ENCODE assay signal across 8 cellular contexts in genomic region chr12:103884316-103884715, GRCh38. TPM values are rescaled to one million over a fixed set of nuclear protein-coding genes. Genes with fewer than 3 reads are reported as not detected.
DNase-seq lines count a peak whose midpoint lies in the region; ATAC-seq and TF ChIP-seq lines count a peak whose summit lies in the region.

No MANE protein-coding gene starts in this region.

- DNase-seq in activated T-cell treated with anti-CD3 and anti-CD28 coated beads for 1 hour (ENCODE audit: low read depth): peak; percentile 16
- DNase-seq in activated T-cell treated with anti-CD3 and anti-CD28 coated beads for 4 hours: no peak
- DNase-seq in NAMALWA (ENCODE audit: low spot score): peak; percentile 41
- peak; percentile 29 to 30 for DNase-seq in activated CD4-positive, alpha-beta T cell treated with anti-CD3 and anti-CD28 coated beads, Interleukin-2, amount 50 U/mL, for 4 hours
- DNase-seq in glutamatergic neuron: no peak
- DNase-seq in stimulated activated naive CD8-positive, alpha-beta T cell treated with anti-CD3 and anti-CD28 coated beads, Interleukin-15, Interleukin-2, amounts not matched to agents 100 U/mL and 50 U/mL, for 24 hours: peak; percentile 21
- no peak for DNase-seq in DMS79 treated with DMSO at 0.1 percent for 48 hours (lab: John Stamatoyannopoulos, UW)

- H3K27ac Mint-ChIP-seq in glutamatergic neuron (ENCODE audit: unreplicated experiment): peak overlapping the region; percentile 7

- H3K4me1 Mint-ChIP-seq in glutamatergic neuron (ENCODE audit: low read depth, unreplicated experiment): peaks cover 8% of the 10 kb centered on the region

- H3K9me3 Mint-ChIP-seq in glutamatergic neuron (ENCODE audit: unreplicated experiment): peaks cover 6% of the 10 kb centered on the region

- H3K4me3 Mint-ChIP-seq in glutamatergic neuron (ENCODE audit: unreplicated experiment): no peak overlapping the region

- peaks cover 2% of the 10 kb centered on the region for H3K27me3 Mint-ChIP-seq in glutamatergic neuron (ENCODE audit: unreplicated experiment)

- no peaks in the 10 kb centered on the region for H3K36me3 Mint-ChIP-seq in glutamatergic neuron (ENCODE audit: unreplicated experiment)

- no peak for TF ChIP-seq CTCF in glutamatergic neuron (IDR thresholded peaks at IDR 0.05; ENCODE audit: partially characterized antibody, unreplicated experiment)

- ATAC-seq in stimulated activated naive CD8-positive, alpha-beta T cell treated with anti-CD3 and anti-CD28 coated beads, Interleukin-15, Interleukin-2, amounts not matched to agents 100 U/mL and 50 U/mL, for 24 hours: no peak
- no peak for ATAC-seq in HG03565 (IDR thresholded peaks at IDR 0.05; ENCODE audit: unreplicated experiment)

RNA-seq across cellular contexts. Expression of gene NT5DC3, which starts 43.3 kb away (rescaled TPM):
- total RNA-seq in glutamatergic neuron (ENCODE audit: unreplicated experiment): 2.1 TPM

RNA-seq across cellular contexts. Expression of gene HSP90B1, which starts 45.9 kb away (rescaled TPM):
- total RNA-seq in glutamatergic neuron (ENCODE audit: unreplicated experiment): 231 TPM

Comparison
In these comparisons a context has a peak if more than half of its experiments do, and no peak if none do; other contexts are left out.
1. DNase-seq: peak in activated T-cell treated with anti-CD3 and anti-CD28 coated beads for 1 hour (single experiment), NAMALWA (single experiment), activated CD4-positive, alpha-beta T cell treated with anti-CD3 and anti-CD28 coated beads, Interleukin-2, amount 50 U/mL, for 4 hours (2 of 2) and stimulated activated naive CD8-positive, alpha-beta T cell treated with anti-CD3 and anti-CD28 coated beads, Interleukin-15, Interleukin-2, amounts not matched to agents 100 U/mL and 50 U/mL, for 24 hours (single experiment); none in activated T-cell treated with anti-CD3 and anti-CD28 coated beads for 4 hours (single experiment), glutamatergic neuron (single experiment) and DMS79 treated with DMSO at 0.1 percent for 48 hours (single experiment).